ENCODE assay signal across 14 cellular contexts in the genomic region with DNA sequence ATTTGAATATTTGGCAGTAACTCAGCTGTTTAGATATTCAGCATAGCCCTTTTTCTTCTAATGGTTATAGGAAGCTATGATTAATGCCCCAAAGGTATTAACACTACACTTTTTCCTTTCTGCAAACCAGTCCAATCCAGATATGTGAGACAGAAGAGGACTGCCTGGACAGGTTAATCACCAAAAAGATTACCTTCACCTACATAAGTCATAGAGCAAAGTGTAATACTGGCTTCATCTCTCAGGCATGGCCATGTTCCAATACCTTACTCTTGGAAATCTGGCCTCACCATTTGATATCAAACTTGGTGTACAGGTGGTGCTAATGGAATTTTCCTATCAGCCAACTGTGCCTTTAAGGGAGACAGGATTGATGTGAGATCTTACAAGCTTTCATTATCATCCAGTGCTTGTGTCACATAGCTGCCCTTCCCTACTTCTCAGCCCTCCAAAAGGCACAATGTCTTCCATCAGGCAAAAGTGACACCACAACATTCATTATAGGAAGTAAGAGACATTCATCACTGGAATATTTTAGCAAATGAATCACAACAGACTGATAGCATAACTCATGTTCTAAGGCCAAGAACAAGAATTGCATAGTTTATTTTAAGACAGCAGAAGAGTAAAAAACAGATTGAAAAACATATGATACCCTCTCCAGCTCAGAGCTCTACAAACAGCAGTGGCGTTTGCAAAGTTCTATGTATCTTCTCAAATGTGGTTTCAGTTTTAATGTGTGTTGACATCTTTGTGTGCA.
DNase-seq lines count a peak whose midpoint lies in the region; ATAC-seq and TF ChIP-seq lines count a peak whose summit lies in the region.
"Had no signal": no experiment of that assay in that cellular context is flagged by ENCODE, and none has a peak within 500 bp of the region (broad histone marks: within the 10 kb centered on the region; RNA-seq: fewer than 3 reads in every experiment).

No MANE protein-coding gene starts in this region.

- H3K9me2 ChIP-seq in PC-9 (ENCODE audit: insufficient read depth), result no peaks in the 10 kb centered on the region

- H3K36me3 ChIP-seq in PC-9 (ENCODE audit: low read depth), result no peaks in the 10 kb centered on the region
- H3K36me3 ChIP-seq: lower lobe of right lung had no signal

- no peaks in the 10 kb centered on the region for H3K27me3 ChIP-seq in PC-9 (ENCODE audit: insufficient read depth, low read depth)

- H3K9me3 ChIP-seq in PC-9 (ENCODE audit: insufficient read depth, low read depth), result no peaks in the 10 kb centered on the region
- H3K9me3 ChIP-seq: lower lobe of right lung had no signal

- TF ChIP-seq CTCF in PC-9 (conservative IDR thresholded peaks at IDR 0.05), result no peak

- no peaks in the 10 kb centered on the region for H3K27me3 Mint-ChIP-seq in T-cell
- H3K27me3 Mint-ChIP-seq: effector memory CD8-positive, alpha-beta T cell had no signal

- H3K4me1 ChIP-seq in PC-9 (replicated peaks; ENCODE audit: insufficient read depth), result peaks cover 22% of the 10 kb centered on the region
- H3K4me1 ChIP-seq: lower lobe of right lung had no signal

- no peaks in the 10 kb centered on the region for H3K9me3 Mint-ChIP-seq in T-cell
- H3K9me3 Mint-ChIP-seq: activated T-cell treated with anti-CD3 and anti-CD28 coated beads, Interleukin-2, amount 50 U/mL, for 72 hours; effector memory CD8-positive, alpha-beta T cell; neural crest cell had no signal

- H3K4me3 ChIP-seq in PC-9, result no peak overlapping the region
- H3K4me3 ChIP-seq: K562, lower lobe of right lung, skin epidermis had no signal

- no TSS peak for BruUV-seq in PC-9 (replicated peaks; lab: Mats Ljungman, UMichigan)

- peaks cover 15% of the 10 kb centered on the region; the same call in 1 of the 2 replicates for H3F3A ChIP-seq in PC-9 (ENCODE audit: insufficient read depth, low read depth)

- DNase-seq in GM04504 (ENCODE audit: low read depth) (peak; percentile 43), PC-9 (peak in 1 of 2 experiments; percentile 70), epithelial cell of prostate (ENCODE audit: low read depth, low spot score) (peak; percentile 40), renal cortical epithelial cell (ENCODE audit: low read depth) (peak; percentile 80), T-cell (no peak), KG1 (lab: John Stamatoyannopoulos, UW) (no peak)
- DNase-seq: activated T-cell treated with anti-CD3 and anti-CD28 coated beads, Interleukin-2, amount 50 U/mL, for 72 hours; effector memory CD8-positive, alpha-beta T cell; lower lobe of right lung; NK-92 treated with Interleukin-12 subunit alpha and Interleukin-12 subunit beta, amount 100 ng/mL, for 24 hours had no signal

- H3K4me2 ChIP-seq in PC-9, result peak overlapping the region; percentile 1; the same call in 1 of the 2 replicates

- ATAC-seq in T-cell (replicated peaks in 1 of 4) (no peak), HG02840 (IDR thresholded peaks at IDR 0.05; ENCODE audit: low FRiP score, unreplicated experiment) (no peak)
- ATAC-seq: activated T-cell treated with anti-CD3 and anti-CD28 coated beads, Interleukin-2, amount 50 U/mL, for 72 hours; effector memory CD8-positive, alpha-beta T cell; K562; lower lobe of right lung had no signal

- H4K20me1 ChIP-seq in PC-9 (ENCODE audit: insufficient read depth), result no peaks in the 10 kb centered on the region

- no peaks in the 10 kb centered on the region for H3K79me2 ChIP-seq in PC-9 (ENCODE audit: low read depth)

- no peak overlapping the region for H3K27ac Mint-ChIP-seq in T-cell
- H3K27ac Mint-ChIP-seq: activated T-cell treated with anti-CD3 and anti-CD28 coated beads, Interleukin-2, amount 50 U/mL, for 72 hours; effector memory CD8-positive, alpha-beta T cell had no signal

- H2AFZ ChIP-seq in PC-9, result no peak overlapping the region

- POLR2A ChIA-PET in PC-9 (lab: Charles Lee; ENCODE audit: unreplicated experiment), result no interaction called here
- POLR2A ChIA-PET in T-cell (lab: Charles Lee), result interaction anchor here in 1 of 2 donors (0.6 kb wide), 1 partner anchor 193 kb away, joined by 5 read pairs; no protein-coding TSS in a partner anchor

- H3K27ac ChIP-seq in PC-9, result no peak overlapping the region
- H3K27ac ChIP-seq in epithelial cell of prostate, result peak overlapping the region; percentile 46
- H3K27ac ChIP-seq: lower lobe of right lung had no signal

- no peak overlapping the region for H3K4me3 Mint-ChIP-seq in T-cell
- H3K4me3 Mint-ChIP-seq: activated T-cell treated with anti-CD3 and anti-CD28 coated beads, Interleukin-2, amount 50 U/mL, for 72 hours; effector memory CD8-positive, alpha-beta T cell; neural crest cell had no signal

- intact Hi-C loops in PC-9 (cut with micrococcal nuclease; ENCODE audit: unreplicated experiment), result loop anchor here (10.0 kb wide), 1 partner anchor 471 kb away; no protein-coding TSS in a partner anchor

- H3K4me1 Mint-ChIP-seq in T-cell, result no peaks in the 10 kb centered on the region

- no peaks in the 10 kb centered on the region for H3K36me3 Mint-ChIP-seq in T-cell

- CTCF ChIA-PET in PC-9 (lab: Charles Lee) (no interaction called here), T-cell (lab: Charles Lee) (interaction anchor here in 1 of 2 donors (0.6 kb wide), 1 partner anchor 62 kb away, joined by 3 read pairs; no protein-coding TSS in a partner anchor)

Comparison
In these comparisons a context has a peak if more than half of its experiments do, and no peak if none do; other contexts are left out.
1. DNase-seq: peak in GM04504 (single experiment), epithelial cell of prostate (single experiment) and renal cortical epithelial cell (single experiment); none in T-cell (0 of 34) and KG1 (single experiment).